In genomic region chr20:24762371-24762770, GRCh38 we compare ENCODE assay signal across 15 cellular contexts.
"Had no signal": no experiment of that assay in that cellular context is flagged by ENCODE, and none has a peak within 500 bp of the region (broad histone marks: within the 10 kb centered on the region; RNA-seq: fewer than 3 reads in every experiment).

No MANE protein-coding gene starts in this region.

- ATAC-seq: activated naive CD8-positive, alpha-beta T cell treated with anti-CD3 and anti-CD28 coated beads, Interleukin-2, amount 50 U/mL, for 24 hours; effector memory CD8-positive, alpha-beta T cell had no signal

- H3K4me1 ChIP-seq: neural progenitor cell, testis, upper lobe of left lung had no signal

- H3K36me3 Mint-ChIP-seq: activated naive CD4-positive, alpha-beta T cell treated with anti-CD3 and anti-CD28 coated beads, Interleukin-2, amount 10 ng/mL, durations not matched to agents 7 days and 5 days; memory B cell; neural progenitor cell had no signal

- H3K9me3 ChIP-seq: ovary, testis had no signal

- H3K27me3 ChIP-seq: brain microvascular endothelial cell, neural progenitor cell, ovary, testis, upper lobe of left lung had no signal

- H3K27ac ChIP-seq: brain microvascular endothelial cell, neural progenitor cell, ovary, testis, upper lobe of left lung had no signal

- H3K4me2 ChIP-seq: neural progenitor cell had no signal

- H3K36me3 ChIP-seq: brain microvascular endothelial cell, neural progenitor cell, ovary, upper lobe of left lung had no signal

- H3K9ac ChIP-seq: neural progenitor cell had no signal

- H3K4me3 Mint-ChIP-seq: activated naive CD4-positive, alpha-beta T cell treated with anti-CD3 and anti-CD28 coated beads, Interleukin-2, amount 10 ng/mL, durations not matched to agents 7 days and 5 days; activated naive CD8-positive, alpha-beta T cell treated with anti-CD3 and anti-CD28 coated beads, Interleukin-2, amount 50 U/mL, for 24 hours; activated T-cell treated with anti-CD3 and anti-CD28 coated beads, Interleukin-2, amount 50 U/mL, for 24 hours; effector memory CD8-positive, alpha-beta T cell; memory B cell; neural progenitor cell had no signal

- H3K9me3 Mint-ChIP-seq: activated naive CD4-positive, alpha-beta T cell treated with anti-CD3 and anti-CD28 coated beads, Interleukin-2, amount 10 ng/mL, durations not matched to agents 7 days and 5 days; activated T-helper 2 cell treated with anti-CD3 and anti-CD28 coated beads, Interferon-gamma antibody, Interleukin-2, Interleukin-4, amounts not matched to agents 10 μg/mL and 5 μg/mL and 100 μg/mL, durations not matched to agents 14 hours and 24 hours and 36 hours; effector memory CD8-positive, alpha-beta T cell had no signal

- H3K27ac Mint-ChIP-seq: activated naive CD4-positive, alpha-beta T cell treated with anti-CD3 and anti-CD28 coated beads, Interleukin-2, amount 10 ng/mL, durations not matched to agents 7 days and 5 days; activated naive CD8-positive, alpha-beta T cell treated with anti-CD3 and anti-CD28 coated beads, Interleukin-2, amount 50 U/mL, for 24 hours; activated T-cell treated with anti-CD3 and anti-CD28 coated beads, Interleukin-2, amount 50 U/mL, for 24 hours; activated T-helper 2 cell treated with anti-CD3 and anti-CD28 coated beads, Interferon-gamma antibody, Interleukin-2, Interleukin-4, amounts not matched to agents 10 μg/mL and 5 μg/mL and 100 μg/mL, durations not matched to agents 14 hours and 24 hours and 36 hours; effector memory CD8-positive, alpha-beta T cell; memory B cell; neural progenitor cell had no signal

- H3K4me3 ChIP-seq: neural progenitor cell, ovary, testis, upper lobe of left lung had no signal

- DNase-seq: activated CD4-positive, alpha-beta T cell treated with anti-CD3 and anti-CD28 coated beads, Interleukin-2, amount 50 U/mL, for 48 hours; activated naive CD4-positive, alpha-beta T cell treated with anti-CD3 and anti-CD28 coated beads, Interleukin-2, amount 10 ng/mL, durations not matched to agents 7 days and 5 days; activated naive CD8-positive, alpha-beta T cell treated with anti-CD3 and anti-CD28 coated beads, Interleukin-2, amount 50 U/mL, for 24 hours; activated T-cell treated with anti-CD3 and anti-CD28 coated beads, Interleukin-2, amount 50 U/mL, for 24 hours; brain microvascular endothelial cell; dermis blood vessel endothelial cell; effector memory CD8-positive, alpha-beta T cell; foreskin fibroblast; stimulated activated CD4-positive, alpha-beta T cell treated with anti-CD3 and anti-CD28 coated beads, Interleukin-1b, Interleukin-23, amount 100 ng/mL, for 48 hours had no signal

- H3K4me1 Mint-ChIP-seq: activated naive CD4-positive, alpha-beta T cell treated with anti-CD3 and anti-CD28 coated beads, Interleukin-2, amount 10 ng/mL, durations not matched to agents 7 days and 5 days; activated naive CD8-positive, alpha-beta T cell treated with anti-CD3 and anti-CD28 coated beads, Interleukin-2, amount 50 U/mL, for 24 hours; neural progenitor cell had no signal

- H2AFZ ChIP-seq: neural progenitor cell had no signal
